ENCODE assay signal across 23 cellular contexts in the genomic region with DNA sequence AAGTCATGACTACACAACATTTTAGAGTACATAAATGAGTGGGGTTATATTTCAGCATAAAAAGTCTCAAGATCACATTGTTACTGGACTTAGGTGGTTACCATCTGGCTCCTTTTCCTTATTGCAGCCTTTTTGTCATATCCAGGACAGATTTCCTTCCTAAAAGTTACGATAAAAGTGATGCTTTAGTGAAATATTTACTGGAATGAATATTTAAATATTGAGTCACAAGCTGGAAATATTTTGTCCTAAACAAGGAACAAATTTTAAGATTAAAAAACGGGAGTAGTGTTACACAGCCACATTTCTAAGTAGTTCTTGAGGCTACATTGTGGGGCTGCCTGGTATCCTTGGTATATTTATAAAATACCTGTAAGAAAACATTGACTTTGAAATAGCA. TPM values are rescaled to one million over a fixed set of nuclear protein-coding genes. Genes with fewer than 3 reads are reported as not detected.
A peak's percentile ranks its signal among the peaks of the same experiment; 100 is the strongest.
DNase-seq lines count a peak whose midpoint lies in the region; ATAC-seq, FAIRE-seq and TF ChIP-seq lines count a peak whose summit lies in the region.
"Had no signal": no experiment of that assay in that cellular context is flagged by ENCODE, and none has a peak within 500 bp of the region (broad histone marks: within the 10 kb centered on the region; RNA-seq: fewer than 3 reads in every experiment).

No MANE protein-coding gene starts in this region.

- H3K4me1 ChIP-seq in body of pancreas = no peaks in the 10 kb centered on the region
- H3K4me1 ChIP-seq: right atrium auricular region had no signal

- 75 to 80% methylated on average over 2 of the region's 2 CpGs for WGBS in body of pancreas, 2 donors

- POLR2A ChIA-PET in AG04450 (lab: Yijun Ruan, JAX) = no interaction called here

- no peak for TF ChIP-seq CTCF in AG04450 (IDR thresholded peaks at IDR 0.05; ENCODE audit: low read depth, low read length)
- no peak for TF ChIP-seq CTCF in D721Med (IDR thresholded peaks at IDR 0.05; ENCODE audit: insufficient read depth, missing control alignments)
- TF ChIP-seq CTCF in body of pancreas (IDR thresholded peaks at IDR 0.05) = no peak

- H3K9me3 ChIP-seq in AG04450 (ENCODE audit: control insufficient read depth, insufficient read depth, low read length) (no peaks in the 10 kb centered on the region), body of pancreas (no peaks in the 10 kb centered on the region)
- H3K9me3 ChIP-seq: right atrium auricular region, upper lobe of left lung had no signal

- no peak for FAIRE-seq in D721Med (lab: Jason Lieb, UNC)
- FAIRE-seq: endothelial cell of umbilical vein, RCC 7860 had no signal

- no peak overlapping the region for H3K27ac ChIP-seq in AG04450 (ENCODE audit: low read depth, low read length)
- no peak overlapping the region for H3K27ac ChIP-seq in body of pancreas
- H3K27ac ChIP-seq: right atrium auricular region had no signal

- ATAC-seq in body of pancreas = no peak
- no peak for ATAC-seq in HG02938 (IDR thresholded peaks at IDR 0.05; ENCODE audit: unreplicated experiment)
- ATAC-seq in HG03565 (IDR thresholded peaks at IDR 0.05; ENCODE audit: unreplicated experiment) = no peak
- ATAC-seq: left lobe of liver; stimulated activated naive CD8-positive, alpha-beta T cell treated with anti-CD3 and anti-CD28 coated beads, Interleukin-15, Interleukin-2, amounts not matched to agents 100 U/mL and 50 U/mL, for 24 hours had no signal

- CTCF ChIA-PET in AG04450 (lab: Charles Lee) = no interaction called here

- intact Hi-C loops in body of pancreas (cut with DNase I) = no loop called here

- H3K4me3 ChIP-seq in AG04450 (ENCODE audit: low read depth, low read length) (no peak overlapping the region), body of pancreas (no peak overlapping the region)
- H3K4me3 ChIP-seq: right atrium auricular region, upper lobe of left lung had no signal

- DNase-seq in AG04450 (ENCODE audit: low read depth, low spot score) (peak; percentile 20), GM03348 (ENCODE audit: low spot score) (peak; percentile 65), amniotic stem cell (lab: John Stamatoyannopoulos, UW) (peak; percentile 6), iris pigment epithelial cell (ENCODE audit: low read depth) (peak; percentile 45), D721Med (ENCODE audit: insufficient read length, low spot score) (no peak), body of pancreas (no peak)
- DNase-seq: activated CD4-positive, alpha-beta T cell treated with anti-CD3 and anti-CD28 coated beads for 4 hours; activated gamma-delta T cell; anterior cingulate cortex; Calu3; GDM1; NCI-H1436 treated with DMSO at 0.1 percent for 48 hours; NCI-H345; NK-92 treated with Interleukin-12 subunit alpha and Interleukin-12 subunit beta, amount 100 ng/mL, for 24 hours; occipital lobe; stimulated activated naive CD8-positive, alpha-beta T cell treated with anti-CD3 and anti-CD28 coated beads, Interleukin-15, Interleukin-2, amounts not matched to agents 100 U/mL and 50 U/mL, for 24 hours; upper lobe of left lung had no signal

- H3K27me3 ChIP-seq in AG04450 (ENCODE audit: control insufficient read depth, insufficient read depth, low read length) = no peaks in the 10 kb centered on the region
- no peaks in the 10 kb centered on the region for H3K27me3 ChIP-seq in body of pancreas
- H3K27me3 ChIP-seq: right atrium auricular region, upper lobe of left lung had no signal

- TF ChIP-seq POLR2A in body of pancreas (IDR thresholded peaks at IDR 0.05) = no peak

- H3K36me3 ChIP-seq in body of pancreas (replicated peaks in 1 of 2; ENCODE audit: insufficient read depth in 1 of 2, low read depth in 2 of 2) = peaks cover 0 to 7% of the 10 kb centered on the region in 2 donors

RNA-seq across cellular contexts. Expression of a gene that starts 52.2 kb away (rescaled TPM):
- 15.0 and 26.4 TPM in 2 replicates for polyA plus RNA-seq in AG04450 (2011; rRNA removed)
- 15.1 and 20.2 TPM in 2 replicates for polyA minus RNA-seq in AG04450 (2011; rRNA and poly(A)+ RNA removed)
- 10 to 100 TPM in 1 of 2 donors, 1 to 10 TPM in 1; 9.2 to 14.3 TPM for total RNA-seq in body of pancreas

RNA-seq across cellular contexts. Expression of a gene that starts 53.0 kb away (rescaled TPM):
- 15.7 and 22.3 TPM in 2 replicates for polyA plus RNA-seq in AG04450 (2011; rRNA removed)
- 8.4 and 9.1 TPM in 2 replicates for polyA minus RNA-seq in AG04450 (2011; rRNA and poly(A)+ RNA removed)
- total RNA-seq in body of pancreas = 1 to 10 TPM; 7.5 to 8.9 TPM

Comparison
In these comparisons a context has a peak if more than half of its experiments do, and no peak if none do; other contexts are left out.
1. DNase-seq: peak in AG04450 (single experiment), GM03348 (single experiment), amniotic stem cell (single experiment) and iris pigment epithelial cell (single experiment); none in D721Med (single experiment) and body of pancreas (0 of 4).